In genomic region chrX:135030207-135030963, GRCh38 we compare ENCODE assay signal across 6 cellular contexts. TPM values are rescaled to one million over a fixed set of nuclear protein-coding genes. Genes with fewer than 3 reads are reported as not detected.
DNase-seq lines count a peak whose midpoint lies in the region; TF ChIP-seq lines count a peak whose summit lies in the region.
"Not testable (repeated sequence)": the region's sequence is repeated elsewhere in the genome, so short reads cannot be mapped to it uniquely, and the experiment has no call there.

No MANE protein-coding gene starts in this region.

- H3K9ac ChIP-seq in endodermal cell (ENCODE audit: extremely low read depth, low read length, poor library complexity, severe bottlenecking): not testable (repeated sequence)

- H3K27me3 ChIP-seq in Caco-2 (replicated peaks; ENCODE audit: control insufficient read depth, insufficient read depth, low read length); endodermal cell (ENCODE audit: control insufficient read depth, insufficient read depth, low read length, poor library complexity, severe bottlenecking); hepatocyte: not testable (repeated sequence)

- H3K79me2 ChIP-seq in hepatocyte: peaks cover 15% of the 10 kb centered on the region

- peak overlapping the region; percentile 9 for H3K4me3 ChIP-seq in Caco-2 (ENCODE audit: low read depth, low read length)
- H3K4me3 ChIP-seq in endodermal cell (ENCODE audit: low read length); hepatocyte: not testable (repeated sequence)

- H3K36me3 Mint-ChIP-seq in Caco-2 (ENCODE audit: insufficient read depth, unreplicated experiment) (peaks cover 24% of the 10 kb centered on the region), endodermal cell (ENCODE audit: low read depth) (peaks cover 18% of the 10 kb centered on the region), neural crest cell (ENCODE audit: low read depth) (peaks cover 26% of the 10 kb centered on the region)
- H3K36me3 Mint-ChIP-seq in activated naive CD4-positive, alpha-beta T cell treated with anti-CD3 and anti-CD28 coated beads, Interleukin-2, amount 50 U/mL, for 24 hours: not testable (repeated sequence)

- H3K9me3 Mint-ChIP-seq in Caco-2 (ENCODE audit: unreplicated experiment); activated naive CD4-positive, alpha-beta T cell treated with anti-CD3 and anti-CD28 coated beads, Interleukin-2, amount 50 U/mL, for 24 hours: not testable (repeated sequence)
- H3K9me3 Mint-ChIP-seq in endodermal cell (peaks cover 53% of the 10 kb centered on the region), neural crest cell (peaks cover 13% of the 10 kb centered on the region)

- CTCF ChIA-PET in Caco-2 (lab: Charles Lee): not testable (repeated sequence)

- H3K4me1 ChIP-seq in Caco-2: peaks cover 15% of the 10 kb centered on the region
- H3K4me1 ChIP-seq in endodermal cell (ENCODE audit: control insufficient read depth, insufficient read depth, low read length); hepatocyte (ENCODE audit: insufficient read depth): not testable (repeated sequence)

- not testable (repeated sequence) for H3K4me1 Mint-ChIP-seq in Caco-2 (ENCODE audit: low read depth, unreplicated experiment); activated naive CD4-positive, alpha-beta T cell treated with anti-CD3 and anti-CD28 coated beads, Interleukin-2, amount 50 U/mL, for 24 hours
- H3K4me1 Mint-ChIP-seq in endodermal cell (peaks cover 21% of the 10 kb centered on the region), neural crest cell (peaks cover 22% of the 10 kb centered on the region)

- not testable (repeated sequence) for H3K9me2 ChIP-seq in hepatocyte (replicated peaks; ENCODE audit: insufficient read depth)

- not testable (repeated sequence) for H3K36me3 ChIP-seq in Caco-2 (ENCODE audit: control insufficient read depth, insufficient read depth, low read length); endodermal cell (ENCODE audit: control insufficient read depth, insufficient read depth, low read length); hepatocyte (replicated peaks; ENCODE audit: insufficient read depth, low read depth)

- H4K20me1 ChIP-seq in hepatocyte (ENCODE audit: insufficient read depth, poor library complexity, severe bottlenecking): peaks cover 10% of the 10 kb centered on the region

- not testable (repeated sequence) for H3K9me3 ChIP-seq in Caco-2; endodermal cell (ENCODE audit: control insufficient read depth, low read length); hepatocyte (ENCODE audit: low read depth)

- not testable (repeated sequence) for H2AFZ ChIP-seq in hepatocyte

- intact Hi-C loops in Caco-2 (cut with micrococcal nuclease; ENCODE audit: unreplicated experiment): loop anchor here (1.0 kb wide), 1 partner anchor 8 kb away; the partner anchor contains the start of gene RTL8B

- DNase-seq in Caco-2 (peak; percentile 51 to 67), NCI-H82 (lab: John Stamatoyannopoulos, UW) (peak; percentile 52), endodermal cell (peak; percentile 56)
- not testable (repeated sequence) for DNase-seq in hepatocyte (ENCODE audit: low spot score); neural crest cell (ENCODE audit: low read depth, low spot score)

- TF ChIP-seq CTCF in Caco-2 (IDR thresholded peaks at IDR 0.05; ENCODE audit: insufficient read depth in 1 of 2, low read depth in 1 of 2, low read length in 1 of 2, severe bottlenecking in 1 of 2, unreplicated experiment in 1 of 2); endodermal cell (conservative IDR thresholded peaks at IDR 0.05); hepatocyte (IDR thresholded peaks at IDR 0.05; ENCODE audit: poor library complexity); neural crest cell (conservative IDR thresholded peaks at IDR 0.05): not testable (repeated sequence)

- H3K4me3 Mint-ChIP-seq in Caco-2 (ENCODE audit: unreplicated experiment) (peak overlapping the region; percentile 67), neural crest cell (peak overlapping the region; percentile 70)
- H3K4me3 Mint-ChIP-seq in activated naive CD4-positive, alpha-beta T cell treated with anti-CD3 and anti-CD28 coated beads, Interleukin-2, amount 50 U/mL, for 24 hours: peak overlapping the region; percentile 7
- H3K4me3 Mint-ChIP-seq in endodermal cell: not testable (repeated sequence)

- H3K27me3 Mint-ChIP-seq in Caco-2 (ENCODE audit: insufficient read depth, unreplicated experiment); activated naive CD4-positive, alpha-beta T cell treated with anti-CD3 and anti-CD28 coated beads, Interleukin-2, amount 50 U/mL, for 24 hours; endodermal cell (ENCODE audit: insufficient read depth); neural crest cell (ENCODE audit: low read depth): not testable (repeated sequence)

- POLR2A ChIA-PET in Caco-2 (lab: Charles Lee): not testable (repeated sequence)

- H3K4me2 ChIP-seq in hepatocyte: peak overlapping the region; percentile 72

- peak overlapping the region; percentile 53 for H3K27ac Mint-ChIP-seq in Caco-2 (ENCODE audit: unreplicated experiment)
- H3K27ac Mint-ChIP-seq in activated naive CD4-positive, alpha-beta T cell treated with anti-CD3 and anti-CD28 coated beads, Interleukin-2, amount 50 U/mL, for 24 hours; neural crest cell (ENCODE audit: unreplicated experiment): not testable (repeated sequence)
- H3K27ac Mint-ChIP-seq in endodermal cell: peak overlapping the region; percentile 90

- not testable (repeated sequence) for H3K27ac ChIP-seq in endodermal cell (ENCODE audit: low read depth, low read length)
- H3K27ac ChIP-seq in hepatocyte: peak overlapping the region; percentile 98

- 56 to 88% methylated on average over 4 to 9 of the region's 9 CpGs for WGBS in endodermal cell (ENCODE audit: insufficient coverage in 1 of 2, insufficient read length in 1 of 2), 2 experiments
- 60% methylated on average over 9 of the region's 9 CpGs for WGBS in hepatocyte (ENCODE audit: low lambda C conversion rate, missing lambda C conversion rate)

- not testable (repeated sequence) for BruUV-seq in Caco-2 (replicated peaks; lab: Mats Ljungman, UMichigan)

RNA-seq across cellular contexts. Expression of gene RTL8C, which starts 1.8 kb away (rescaled TPM):
- total RNA-seq in Caco-2 (2022): 61.5 and 64.6 TPM in 2 replicates
- total RNA-seq in endodermal cell: 100 to 1,000 TPM in 1 of 2 donors, 10 to 100 TPM in 1; 88.1 to 107 TPM
- 121 TPM for polyA plus RNA-seq in endodermal cell (2013, experiment 1 of 2)
- 103 TPM for polyA plus RNA-seq in endodermal cell (2013, experiment 2 of 2)
- 65.9 and 84.2 TPM in 2 replicates for total RNA-seq in hepatocyte
- polyA plus RNA-seq in hepatocyte: 375 and 384 TPM in 2 replicates
- total RNA-seq in neural crest cell: 112 and 119 TPM in 2 replicates

RNA-seq across cellular contexts. Expression of gene RTL8B, which starts 8.0 kb away (rescaled TPM):
- 15.5 and 16.1 TPM in 2 replicates for total RNA-seq in Caco-2 (2022)
- 1 to 10 TPM; 8.6 to 8.8 TPM for total RNA-seq in endodermal cell
- 16.7 TPM for polyA plus RNA-seq in endodermal cell (2013, experiment 1 of 2)
- 14.4 TPM for polyA plus RNA-seq in endodermal cell (2013, experiment 2 of 2)
- total RNA-seq in hepatocyte: 9.4 and 11.9 TPM in 2 replicates
- 25.9 and 28.3 TPM in 2 replicates for polyA plus RNA-seq in hepatocyte
- 26.8 and 28.6 TPM in 2 replicates for total RNA-seq in neural crest cell

RNA-seq across cellular contexts. Expression of gene RTL8A, which starts 21.6 kb away (rescaled TPM):
- total RNA-seq in Caco-2 (2022) (52.3 and 55.2 TPM in 2 replicates), endodermal cell (10 to 100 TPM; 33.6 to 42.3 TPM), hepatocyte (17.7 and 30.2 TPM in 2 replicates), neural crest cell (56.0 and 56.2 TPM in 2 replicates)
- polyA plus RNA-seq in endodermal cell (2013, experiment 1 of 2): 83.7 TPM
- polyA plus RNA-seq in endodermal cell (2013, experiment 2 of 2): 80.1 TPM
- polyA plus RNA-seq in hepatocyte: 156 and 164 TPM in 2 replicates

RNA-seq across cellular contexts. Expression of gene SMIM10, which starts 39.6 kb away (rescaled TPM):
- 6.0 and 7.9 TPM in 2 replicates for total RNA-seq in Caco-2 (2022)
- 1 to 10 TPM; 1.2 to 2.7 TPM for total RNA-seq in endodermal cell
- 0.46 TPM for polyA plus RNA-seq in endodermal cell (2013, experiment 1 of 2)
- 0.46 TPM for polyA plus RNA-seq in endodermal cell (2013, experiment 2 of 2)
- total RNA-seq in hepatocyte: 3.2 and 4.4 TPM in 2 replicates
- polyA plus RNA-seq in hepatocyte: 2.6 and 3.4 TPM in 2 replicates
- total RNA-seq in neural crest cell: 2.6 and 2.7 TPM in 2 replicates
